ENCODE assay signal across 14 cellular contexts in genomic region chr5:11139471-11139870, GRCh38.
"Had no signal": no experiment of that assay in that cellular context is flagged by ENCODE, and none has a peak within 500 bp of the region (broad histone marks: within the 10 kb centered on the region; RNA-seq: fewer than 3 reads in every experiment).

No MANE protein-coding gene starts in this region.

- H3K27ac Mint-ChIP-seq: activated naive CD4-positive, alpha-beta T cell treated with anti-CD3 and anti-CD28 coated beads, Interleukin-2, amount 50 U/mL, for 72 hours; T-helper 17 cell had no signal

- H3K4me3 Mint-ChIP-seq: neural crest cell, T-helper 17 cell had no signal

- H3K9me3 Mint-ChIP-seq: neural crest cell had no signal

- ATAC-seq: activated naive CD4-positive, alpha-beta T cell treated with anti-CD3 and anti-CD28 coated beads, Interleukin-2, amount 50 U/mL, for 72 hours; T-helper 17 cell had no signal

- H3K27me3 ChIP-seq: breast epithelium, esophagus muscularis mucosa, ovary, thyroid gland, uterus had no signal

- DNase-seq: activated T-cell treated with anti-CD3 and anti-CD28 coated beads, Interleukin-2, amount 50 U/mL, for 1 hour; amniotic stem cell; ovary; retina; T-helper 17 cell; thyroid gland; uterus had no signal

- FAIRE-seq: islet of Langerhans, TTC549 had no signal

- H3K36me3 Mint-ChIP-seq: activated naive CD4-positive, alpha-beta T cell treated with anti-CD3 and anti-CD28 coated beads, Interleukin-2, amount 50 U/mL, for 72 hours had no signal

- H3K4me1 Mint-ChIP-seq: neural crest cell, T-helper 17 cell had no signal

- H3K9me3 ChIP-seq: breast epithelium, esophagus muscularis mucosa, ovary, thyroid gland, uterus had no signal

- H3K27ac ChIP-seq: breast epithelium, esophagus muscularis mucosa, ovary, skin epidermis, thyroid gland, uterus had no signal

- H3K4me1 ChIP-seq: breast epithelium, esophagus muscularis mucosa, thyroid gland, uterus had no signal
